ENCODE assay signal across 22 cellular contexts in the genomic region with DNA sequence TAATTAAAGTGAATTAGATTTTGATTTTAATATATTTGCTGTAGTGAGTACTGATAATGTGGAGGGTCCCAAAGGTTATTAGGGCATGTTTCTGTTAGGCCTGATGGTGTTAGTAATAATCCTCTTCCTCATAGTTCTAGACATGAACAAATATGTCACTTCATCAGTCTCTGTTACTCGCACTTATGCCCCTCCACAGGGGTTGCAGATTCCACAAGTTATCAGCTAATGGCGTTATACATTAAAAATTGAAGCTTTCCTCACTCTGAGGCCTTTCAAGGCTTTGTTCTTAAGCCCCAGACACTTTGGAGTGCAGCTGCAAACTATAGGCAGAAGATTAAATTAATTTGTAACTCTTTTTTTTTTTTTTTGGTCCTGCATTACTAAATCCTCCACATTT.
DNase-seq lines count a peak whose midpoint lies in the region; ATAC-seq, FAIRE-seq and TF ChIP-seq lines count a peak whose summit lies in the region.
"Had no signal": no experiment of that assay in that cellular context is flagged by ENCODE, and none has a peak within 500 bp of the region (broad histone marks: within the 10 kb centered on the region; RNA-seq: fewer than 3 reads in every experiment).

No MANE protein-coding gene starts in this region.

- H3K4me1 Mint-ChIP-seq in WTC11 = no peaks in the 10 kb centered on the region; the same call in 1 of the 2 replicates

- no peaks in the 10 kb centered on the region for H3K27me3 Mint-ChIP-seq in WTC11 (ENCODE audit: low read depth)
- H3K27me3 Mint-ChIP-seq: B cell; CD4-positive, alpha-beta T cell had no signal

- H3K4me3 ChIP-seq in A673 (ENCODE audit: low read depth, low read length, poor library complexity, severe bottlenecking) (no peak overlapping the region), upper lobe of right lung (no peak overlapping the region)
- H3K4me3 ChIP-seq: BLaER1 treated with 17β-estradiol and CSF1 and Interleukin-3, amounts not matched to agents 10 nM and 100 nM; GM12878 had no signal

- FAIRE-seq in G401.6 (lab: Jason Lieb, UNC) (peak; percentile 31), urothelium cell line (lab: Jason Lieb, UNC) (peak; percentile 5)
- FAIRE-seq: D721Med, GM12878, GM12892, GM18507 had no signal

- H3K27ac ChIP-seq in A673 (ENCODE audit: low read depth, low read length, poor library complexity, severe bottlenecking) (no peak overlapping the region), upper lobe of right lung (no peak overlapping the region)
- H3K27ac ChIP-seq: BLaER1 treated with 17β-estradiol and CSF1 and Interleukin-3, amounts not matched to agents 10 nM and 100 nM; C4-2B had no signal

- intact Hi-C loops in A673 (cut with micrococcal nuclease; ENCODE audit: unreplicated experiment) (no loop called here), upper lobe of right lung (cut with DNase I) (no loop called here)

- POLR2A ChIA-PET in A673 (lab: Charles Lee; ENCODE audit: low non-redundant PET) (interaction anchor here (0.5 kb wide), 1 partner anchor 473 kb away, joined by 11 read pairs; no protein-coding TSS in a partner anchor), WTC11 (lab: Charles Lee) (no interaction called here)

- H3K4me3 Mint-ChIP-seq in WTC11 = no peak overlapping the region
- H3K4me3 Mint-ChIP-seq: B cell; CD4-positive, alpha-beta T cell; CD8-positive, alpha-beta T cell had no signal

- no peak for TF ChIP-seq CTCF in A673 (conservative IDR thresholded peaks at IDR 0.05; ENCODE audit: low read depth, low read length)
- no peak for TF ChIP-seq CTCF in WTC11 (IDR thresholded peaks at IDR 0.05)
- no peak for TF ChIP-seq CTCF in upper lobe of right lung (IDR thresholded peaks at IDR 0.05)

- peaks cover 23% of the 10 kb centered on the region for H3K4me1 ChIP-seq in A673 (ENCODE audit: insufficient read depth, low read length, poor library complexity, severe bottlenecking)
- no peaks in the 10 kb centered on the region for H3K4me1 ChIP-seq in upper lobe of right lung
- H3K4me1 ChIP-seq: Caco-2 had no signal

- no peaks in the 10 kb centered on the region for H3K27me3 ChIP-seq in A673 (replicated peaks; ENCODE audit: insufficient read depth, low read depth, low read length, poor library complexity)
- H3K27me3 ChIP-seq in upper lobe of right lung = no peaks in the 10 kb centered on the region
- H3K27me3 ChIP-seq: BLaER1 treated with 17β-estradiol and CSF1 and Interleukin-3, amounts not matched to agents 10 nM and 100 nM had no signal

- H3K9me3 ChIP-seq in A673 (ENCODE audit: low read depth, low read length, poor library complexity, severe bottlenecking) (no peaks in the 10 kb centered on the region), upper lobe of right lung (no peaks in the 10 kb centered on the region)
- H3K9me3 ChIP-seq: BLaER1 treated with 17β-estradiol and CSF1 and Interleukin-3, amounts not matched to agents 10 nM and 100 nM; Caco-2 had no signal

- CTCF ChIA-PET in A673 (lab: Charles Lee) = no interaction called here
- CTCF ChIA-PET in WTC11 (lab: Charles Lee) = interaction anchor here (0.7 to 1.3 kb wide), 2 partner anchors 11 to 1637 kb away, joined by 3 to 4 read pairs; no protein-coding TSS in a partner anchor

- H3K36me3 ChIP-seq in A673 (ENCODE audit: insufficient read depth, low read length, poor library complexity, severe bottlenecking) (no peaks in the 10 kb centered on the region), upper lobe of right lung (no peaks in the 10 kb centered on the region)

- no peaks in the 10 kb centered on the region for H3K36me3 Mint-ChIP-seq in WTC11
- H3K36me3 Mint-ChIP-seq: CD8-positive, alpha-beta T cell had no signal

- no peaks in the 10 kb centered on the region for H3K9me3 Mint-ChIP-seq in WTC11
- H3K9me3 Mint-ChIP-seq: CD4-positive, alpha-beta T cell; CD8-positive, alpha-beta T cell had no signal

- H3K27ac Mint-ChIP-seq in WTC11 = 0 out of 2 replicates have a peak overlapping the region, but pooled peaks have one; percentile 23
- H3K27ac Mint-ChIP-seq: B cell; CD4-positive, alpha-beta T cell; CD8-positive, alpha-beta T cell had no signal

- ATAC-seq in WTC11 (no peak), upper lobe of right lung (no peak)
- ATAC-seq: CD8-positive, alpha-beta T cell; GM12878 had no signal

- DNase-seq in A673 (ENCODE audit: low spot score) (peak; percentile 32), WTC11 (ENCODE audit: low spot score) (no peak), urothelium cell line (ENCODE audit: low spot score) (no peak), NCI-H345 (lab: John Stamatoyannopoulos, UW) (no peak), NCI-H2029 (lab: John Stamatoyannopoulos, UW) (no peak), upper lobe of right lung (no peak)
- DNase-seq: 8988T; AML-193; Caco-2; Calu3; CD4-positive, alpha-beta T cell; CD8-positive, alpha-beta T cell; DMS79 treated with DMSO at 0.1 percent for 48 hours; GDM1 had no signal

- no TSS peak for BruUV-seq in A673 (replicated peaks; lab: Mats Ljungman, UMichigan)

TF ChIP-seq in WTC11, 78 proteins besides CTCF, POLR2A, EP300 and RAD21:
- TF ChIP-seq, protein P1, sequence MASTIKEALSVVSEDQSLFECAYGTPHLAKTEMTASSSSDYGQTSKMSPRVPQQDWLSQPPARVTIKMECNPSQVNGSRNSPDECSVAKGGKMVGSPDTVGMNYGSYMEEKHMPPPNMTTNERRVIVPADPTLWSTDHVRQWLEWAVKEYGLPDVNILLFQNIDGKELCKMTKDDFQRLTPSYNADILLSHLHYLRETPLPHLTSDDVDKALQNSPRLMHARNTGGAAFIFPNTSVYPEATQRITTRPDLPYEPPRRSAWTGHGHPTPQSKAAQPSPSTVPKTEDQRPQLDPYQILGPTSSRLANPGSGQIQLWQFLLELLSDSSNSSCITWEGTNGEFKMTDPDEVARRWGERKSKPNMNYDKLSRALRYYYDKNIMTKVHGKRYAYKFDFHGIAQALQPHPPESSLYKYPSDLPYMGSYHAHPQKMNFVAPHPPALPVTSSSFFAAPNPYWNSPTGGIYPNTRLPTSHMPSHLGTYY (CRISPR knock-in tag; IDR thresholded peaks at IDR 0.05) = no peak
- TF ChIP-seq ZNF317 (CRISPR knock-in tag; IDR thresholded peaks at IDR 0.05; ENCODE audit: borderline replicate concordance, low read depth) (no peak), MYBL2 (CRISPR knock-in tag; IDR thresholded peaks at IDR 0.05) (no peak), ZBTB21 (CRISPR knock-in tag; IDR thresholded peaks at IDR 0.05; ENCODE audit: borderline replicate concordance) (no peak), MLX (CRISPR knock-in tag; IDR thresholded peaks at IDR 0.05) (no peak)
- TF ChIP-seq, protein P2, sequence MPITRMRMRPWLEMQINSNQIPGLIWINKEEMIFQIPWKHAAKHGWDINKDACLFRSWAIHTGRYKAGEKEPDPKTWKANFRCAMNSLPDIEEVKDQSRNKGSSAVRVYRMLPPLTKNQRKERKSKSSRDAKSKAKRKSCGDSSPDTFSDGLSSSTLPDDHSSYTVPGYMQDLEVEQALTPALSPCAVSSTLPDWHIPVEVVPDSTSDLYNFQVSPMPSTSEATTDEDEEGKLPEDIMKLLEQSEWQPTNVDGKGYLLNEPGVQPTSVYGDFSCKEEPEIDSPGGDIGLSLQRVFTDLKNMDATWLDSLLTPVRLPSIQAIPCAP (CRISPR knock-in tag; IDR thresholded peaks at IDR 0.05) = no peak
